In the genomic region with DNA sequence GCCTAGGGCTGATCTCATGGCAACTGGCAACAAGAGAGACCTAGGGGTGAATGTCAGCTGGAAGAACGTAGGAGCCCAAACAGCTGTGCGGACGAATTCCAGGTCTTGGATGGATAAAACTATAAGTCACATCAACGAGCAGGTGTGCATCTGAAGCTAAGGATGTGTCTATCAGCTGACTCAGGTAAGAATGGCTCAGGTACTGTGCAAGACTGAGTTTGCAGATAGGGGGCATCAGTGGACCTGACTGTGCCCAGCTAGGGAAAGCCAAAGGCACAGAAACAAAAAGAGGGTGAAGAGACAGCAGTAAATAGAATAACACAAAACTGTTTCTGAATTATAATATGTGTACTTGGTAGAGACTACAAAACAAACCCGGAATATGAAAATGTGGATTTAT, we compare ENCODE assay signal across 8 cellular contexts.
DNase-seq lines count a peak whose midpoint lies in the region; ATAC-seq, FAIRE-seq and TF ChIP-seq lines count a peak whose summit lies in the region.

No MANE protein-coding gene starts in this region.

- intact Hi-C loops in CD4-positive, alpha-beta T cell (cut with DNase I, micrococcal nuclease): no loop called here
- intact Hi-C loops in kidney (cut with DNase I): no loop called here
- intact Hi-C loops in thyroid gland (cut with DNase I): no loop called here

- H3K4me1 Mint-ChIP-seq in CD4-positive, alpha-beta T cell (ENCODE audit: low read depth): no peaks in the 10 kb centered on the region

- peak in 8 of 10 experiments; percentile 2 to 16 (median 7) for DNase-seq in CD4-positive, alpha-beta T cell
- DNase-seq in KBM-7: peak; percentile 33
- peak; percentile 8 for DNase-seq in activated T-cell treated with anti-CD3 and anti-CD28 coated beads for 48 hours (ENCODE audit: low read depth)
- DNase-seq in kidney: no peak
- peak; percentile 58 to 59 for DNase-seq in thyroid gland
- DNase-seq in GM19238 (ENCODE audit: insufficient read length, low spot score): no peak

- H3K9me3 ChIP-seq in CD4-positive, alpha-beta T cell (ENCODE audit: control insufficient read depth, low read length): no peaks in the 10 kb centered on the region
- H3K9me3 ChIP-seq in kidney (ENCODE audit: control insufficient read depth in 1 of 2, low read length in 2 of 2) (no peaks in the 10 kb centered on the region), thyroid gland (no peaks in the 10 kb centered on the region), gastroesophageal sphincter (no peaks in the 10 kb centered on the region)

- H3K36me3 Mint-ChIP-seq in CD4-positive, alpha-beta T cell (ENCODE audit: low read depth): no peaks in the 10 kb centered on the region

- H3K9me3 Mint-ChIP-seq in CD4-positive, alpha-beta T cell: no peaks in the 10 kb centered on the region

- no peak for TF ChIP-seq POLR2A in thyroid gland (IDR thresholded peaks at IDR 0.05)
- TF ChIP-seq POLR2A in gastroesophageal sphincter (IDR thresholded peaks at IDR 0.05): no peak

- TF ChIP-seq CTCF in CD4-positive, alpha-beta T cell (IDR thresholded peaks at IDR 0.05): peak; percentile 25
- TF ChIP-seq CTCF in kidney (IDR thresholded peaks at IDR 0.05; ENCODE audit: borderline replicate concordance, extremely low read depth, insufficient read depth): peak; percentile 61
- peak; percentile 15 to 79 (median 65) for TF ChIP-seq CTCF in thyroid gland (IDR thresholded peaks at IDR 0.05)
- TF ChIP-seq CTCF in gastroesophageal sphincter (IDR thresholded peaks at IDR 0.05): no peak

- H3K27me3 ChIP-seq in CD4-positive, alpha-beta T cell (ENCODE audit: control insufficient read depth, insufficient read depth, low read length): no peaks in the 10 kb centered on the region
- H3K27me3 ChIP-seq in thyroid gland (no peaks in the 10 kb centered on the region), gastroesophageal sphincter (no peaks in the 10 kb centered on the region)

- no peak overlapping the region for H3K4me3 Mint-ChIP-seq in CD4-positive, alpha-beta T cell

- no peak overlapping the region for H3K4me3 ChIP-seq in kidney (ENCODE audit: low read length in 2 of 2)
- no peak overlapping the region for H3K4me3 ChIP-seq in thyroid gland (replicated peaks in 1 of 3)
- H3K4me3 ChIP-seq in gastroesophageal sphincter: no peak overlapping the region

- POLR2A ChIA-PET in CD4-positive, alpha-beta T cell (lab: Charles Lee): no interaction called here

- no peak overlapping the region for H3K27ac Mint-ChIP-seq in CD4-positive, alpha-beta T cell

- in situ Hi-C loops in KBM-7 (cut with MboI; ENCODE audit: low pct_unique_long_range_greater_than_20kb, low sequenced_read_pairs): no loop called here

- no peaks in the 10 kb centered on the region for H3K36me3 ChIP-seq in kidney (ENCODE audit: control insufficient read depth in 1 of 2, insufficient read depth in 2 of 2, low read length in 2 of 2)
- H3K36me3 ChIP-seq in thyroid gland: no peaks in the 10 kb centered on the region
- no peaks in the 10 kb centered on the region for H3K36me3 ChIP-seq in gastroesophageal sphincter

- CTCF ChIA-PET in CD4-positive, alpha-beta T cell (lab: Charles Lee): interaction anchor here (1.1 kb wide), 1 partner anchor 157 kb away, joined by 3 read pairs; no protein-coding TSS in a partner anchor

- no peaks in the 10 kb centered on the region for H3K27me3 Mint-ChIP-seq in CD4-positive, alpha-beta T cell

- 77 to 81% methylated on average over 5 of the region's 5 CpGs for WGBS in thyroid gland, 2 donors
- WGBS in gastroesophageal sphincter (ENCODE audit: low coverage in 1 of 2), 2 donors: 66 to 90% methylated on average over 3 to 5 of the region's 5 CpGs

- TF ChIP-seq EP300 in gastroesophageal sphincter (IDR thresholded peaks at IDR 0.05): no peak

- ATAC-seq in CD4-positive, alpha-beta T cell (ENCODE audit: poor library complexity): peak; percentile 66
- ATAC-seq in GM18870 (IDR thresholded peaks at IDR 0.05; ENCODE audit: unreplicated experiment) (peak; percentile 53), gastroesophageal sphincter (no peak)

- H3K9ac ChIP-seq in kidney (ENCODE audit: low read length in 2 of 2): no peak overlapping the region

- no peak overlapping the region for H3K27ac ChIP-seq in CD4-positive, alpha-beta T cell (ENCODE audit: low read depth, low read length)
- no peak overlapping the region for H3K27ac ChIP-seq in kidney (ENCODE audit: low read depth in 2 of 2, low read length in 2 of 2)
- H3K27ac ChIP-seq in thyroid gland: no peak overlapping the region
- H3K27ac ChIP-seq in gastroesophageal sphincter: no peak overlapping the region

- FAIRE-seq in kidney (lab: Jason Lieb, UNC): no peak

- H3K4me1 ChIP-seq in kidney (ENCODE audit: control insufficient read depth in 1 of 2, insufficient read depth in 1 of 2, low read depth in 1 of 2, low read length in 2 of 2): no peaks in the 10 kb centered on the region
- no peaks in the 10 kb centered on the region for H3K4me1 ChIP-seq in thyroid gland
- H3K4me1 ChIP-seq in gastroesophageal sphincter: no peaks in the 10 kb centered on the region

Comparison
In these comparisons a context has a peak if more than half of its experiments do, and no peak if none do; other contexts are left out.
1. DNase-seq: peak in CD4-positive, alpha-beta T cell (8 of 10), KBM-7 (single experiment), activated T-cell treated with anti-CD3 and anti-CD28 coated beads for 48 hours (single experiment) and thyroid gland (2 of 2); none in kidney (single experiment) and GM19238 (single experiment).
2. CTCF ChIP-seq: peak in CD4-positive, alpha-beta T cell (single experiment), kidney (single experiment) and thyroid gland (6 of 6); none in gastroesophageal sphincter (0 of 4).